11 cellular contexts compared by ENCODE assay signal in genomic region chr7:80858141-80858903, GRCh38.
DNase-seq lines count a peak whose midpoint lies in the region; ATAC-seq and TF ChIP-seq lines count a peak whose summit lies in the region.
"Had no signal": no experiment of that assay in that cellular context is flagged by ENCODE, and none has a peak within 500 bp of the region (broad histone marks: within the 10 kb centered on the region; RNA-seq: fewer than 3 reads in every experiment).

No MANE protein-coding gene starts in this region.

- peaks cover 5 to 25% of the 10 kb centered on the region in 2 donors for H3K4me1 ChIP-seq in thoracic aorta (ENCODE audit: control insufficient read depth in 1 of 2, low read depth in 2 of 2)

- no peak overlapping the region for H3K4me3 ChIP-seq in fibroblast of pulmonary artery (replicated peaks; ENCODE audit: low read depth, low read length)
- H3K4me3 ChIP-seq in thoracic aorta = no peak overlapping the region

- no peak for TF ChIP-seq CTCF in fibroblast of pulmonary artery (IDR thresholded peaks at IDR 0.05; ENCODE audit: low read length, missing control alignments)
- no peak for TF ChIP-seq CTCF in thoracic aorta (IDR thresholded peaks at IDR 0.05)

- H3K9me3 ChIP-seq in thoracic aorta = no peaks in the 10 kb centered on the region

- no peak for ATAC-seq in thoracic aorta (ENCODE audit: insufficient number of reproducible peaks, low FRiP score, low read depth)
- no peak for ATAC-seq in HG03097 (IDR thresholded peaks at IDR 0.05; ENCODE audit: low FRiP score, unreplicated experiment)
- ATAC-seq in GM21825 (IDR thresholded peaks at IDR 0.05; ENCODE audit: unreplicated experiment) = no peak
- ATAC-seq: WTC11 had no signal

- H3K27ac ChIP-seq in thoracic aorta = peak overlapping the region; percentile 64 to 71

- no peaks in the 10 kb centered on the region for H3K27me3 ChIP-seq in thoracic aorta (replicated peaks; ENCODE audit: insufficient read depth)

- no peaks in the 10 kb centered on the region for H3K36me3 ChIP-seq in thoracic aorta

- DNase-seq in NCI-H1417 (lab: John Stamatoyannopoulos, UW) = peak in 2 of 3 experiments; percentile 12 to 46
- DNase-seq in NCI-H1417 treated with DMSO at 0.1 percent for 48 hours (lab: John Stamatoyannopoulos, UW) = no peak
- DNase-seq in NOMO-1 treated with DMSO at 0.1 percent for 48 hours (lab: John Stamatoyannopoulos, UW; ENCODE audit: unreplicated experiment) = peak; percentile 84
- peak; percentile 31 for DNase-seq in fibroblast of pulmonary artery (ENCODE audit: low read depth)
- no peak for DNase-seq in thoracic aorta (ENCODE audit: low spot score)
- DNase-seq in SW 1271 (lab: John Stamatoyannopoulos, UW) = no peak
- DNase-seq: activated naive CD4-positive, alpha-beta T cell treated with anti-CD3 and anti-CD28 coated beads for 36 hours; NCI-H510A treated with DMSO at 0.1 percent for 48 hours had no signal

Comparison
In these comparisons a context has a peak if more than half of its experiments do, and no peak if none do; other contexts are left out.
1. DNase-seq: peak in NCI-H1417 (2 of 3), NOMO-1 treated with DMSO at 0.1 percent for 48 hours (single experiment) and fibroblast of pulmonary artery (single experiment); none in NCI-H1417 treated with DMSO at 0.1 percent for 48 hours (single experiment), thoracic aorta (single experiment) and SW 1271 (0 of 2).